In the genomic region with DNA sequence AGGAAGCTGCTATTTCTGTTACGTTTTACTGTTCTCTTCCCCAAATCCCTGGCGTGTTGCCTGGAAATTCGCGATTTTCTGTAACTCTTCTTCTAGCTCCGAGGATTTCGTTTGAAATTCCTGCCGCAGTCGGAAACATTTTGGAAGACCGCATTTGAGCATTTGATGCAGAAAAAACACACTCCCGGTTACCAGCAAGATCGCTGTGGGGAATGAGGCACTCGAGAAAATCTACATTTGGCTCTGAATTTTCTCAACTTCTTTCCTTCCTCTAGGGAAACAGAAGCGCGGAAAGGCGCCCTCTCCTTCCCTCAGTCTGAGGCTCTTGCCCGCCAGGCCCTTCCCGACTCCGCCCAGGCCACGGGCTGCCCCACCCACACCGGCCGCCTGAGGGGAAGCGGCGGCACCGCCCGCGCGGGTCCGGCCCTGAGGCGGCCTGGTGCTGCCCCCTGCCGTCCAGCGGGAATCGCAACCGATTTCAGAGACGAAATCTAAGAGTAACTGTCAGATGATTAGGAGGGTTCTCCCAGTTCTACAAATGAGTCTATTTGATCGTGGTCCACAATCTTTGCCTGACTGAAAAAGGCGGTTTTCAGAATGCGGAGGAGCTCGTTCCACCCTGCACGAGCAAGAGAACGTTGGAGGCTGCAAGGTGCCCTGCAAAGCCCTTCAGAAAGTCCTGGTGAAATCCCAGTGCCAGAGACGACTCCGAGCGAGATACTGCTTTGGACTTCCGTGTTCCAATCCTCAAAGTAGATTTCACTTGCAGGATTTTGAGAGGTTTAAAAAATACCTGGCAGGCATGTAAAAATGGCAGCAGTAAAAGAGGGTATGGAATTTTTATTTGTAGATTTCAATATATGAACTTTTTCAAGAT, we compare ENCODE assay signal across 8 cellular contexts. TPM values are rescaled to one million over a fixed set of nuclear protein-coding genes. Genes with fewer than 3 reads are reported as not detected.
DNase-seq lines count a peak whose midpoint lies in the region; ATAC-seq lines count a peak whose summit lies in the region.

No MANE protein-coding gene starts in this region.

- H3K27me3 Mint-ChIP-seq in activated T-cell treated with anti-CD3 and anti-CD28 coated beads, Interleukin-2, amount 50 U/mL, for 24 hours, result peaks cover 36% of the 10 kb centered on the region

- no peak overlapping the region for H3K27ac Mint-ChIP-seq in activated T-cell treated with anti-CD3 and anti-CD28 coated beads, Interleukin-2, amount 50 U/mL, for 24 hours

- H3K4me1 ChIP-seq in HUES48 (ENCODE audit: control insufficient read depth, insufficient read depth, low read length), result peaks cover 12% of the 10 kb centered on the region
- H3K4me1 ChIP-seq in esophagus (ENCODE audit: control insufficient read depth in 2 of 2, insufficient read depth in 2 of 2, low read length in 1 of 2), result no peaks in the 10 kb centered on the region
- H3K4me1 ChIP-seq in muscle layer of colon (ENCODE audit: insufficient read depth, low read length), result peaks cover 10% of the 10 kb centered on the region

- H3K9ac ChIP-seq in HUES48 (ENCODE audit: low read depth, low read length), result peak overlapping the region; percentile 68
- H3K9ac ChIP-seq in muscle layer of colon (ENCODE audit: low read length), result peak overlapping the region; percentile 46

- H3K36me3 Mint-ChIP-seq in activated T-cell treated with anti-CD3 and anti-CD28 coated beads, Interleukin-2, amount 50 U/mL, for 24 hours (ENCODE audit: low read depth), result no peaks in the 10 kb centered on the region

- H3K36me3 ChIP-seq in HUES48 (ENCODE audit: control insufficient read depth, insufficient read depth, low read length), result no peaks in the 10 kb centered on the region
- no peaks in the 10 kb centered on the region for H3K36me3 ChIP-seq in esophagus (ENCODE audit: control insufficient read depth in 2 of 2, insufficient read depth in 2 of 2, low read length in 1 of 2)
- H3K36me3 ChIP-seq in muscle layer of colon (ENCODE audit: insufficient read depth, low read length), result no peaks in the 10 kb centered on the region

- peak; percentile 92 for DNase-seq in DMS 273 (lab: John Stamatoyannopoulos, UW; ENCODE audit: unreplicated experiment)
- peak; percentile 93 for DNase-seq in OCI-M1 (lab: John Stamatoyannopoulos, UW)
- peak; percentile 94 for DNase-seq in activated T-cell treated with anti-CD3 and anti-CD28 coated beads, Interleukin-2, amount 50 U/mL, for 24 hours
- peak; percentile 95 for DNase-seq in stimulated activated CD8-positive, alpha-beta memory T cell treated with anti-CD3 and anti-CD28 coated beads, Interleukin-4, amount 100 ng/mL, for 48 hours

- H3K4me3 Mint-ChIP-seq in activated T-cell treated with anti-CD3 and anti-CD28 coated beads, Interleukin-2, amount 50 U/mL, for 24 hours, result peak overlapping the region; percentile 75

- H3K9me3 ChIP-seq in HUES48 (ENCODE audit: control insufficient read depth, insufficient read depth, low read length) (no peaks in the 10 kb centered on the region), esophagus (ENCODE audit: control insufficient read depth in 2 of 2, insufficient read depth in 1 of 2, low read depth in 1 of 2, low read length in 1 of 2) (no peaks in the 10 kb centered on the region), muscle layer of colon (ENCODE audit: low read length) (no peaks in the 10 kb centered on the region)

- peaks cover 11% of the 10 kb centered on the region for H3K4me1 Mint-ChIP-seq in activated T-cell treated with anti-CD3 and anti-CD28 coated beads, Interleukin-2, amount 50 U/mL, for 24 hours (ENCODE audit: low read depth)

- H3K27me3 ChIP-seq in HUES48 (ENCODE audit: control insufficient read depth, insufficient read depth, low read length) (peaks cover 5% of the 10 kb centered on the region; the same call in 1 of the 2 replicates), esophagus (ENCODE audit: control insufficient read depth in 1 of 2, insufficient read depth in 2 of 2, low read length in 2 of 2) (no peaks in the 10 kb centered on the region), muscle layer of colon (ENCODE audit: control insufficient read depth in 1 of 2, insufficient read depth in 2 of 2, low read length in 2 of 2) (no peaks in the 10 kb centered on the region)

- WGBS in esophagus, 2 donors, result 2 to 5% methylated on average over 44 of the region's 44 CpGs

- no peaks in the 10 kb centered on the region for H3K9me3 Mint-ChIP-seq in activated T-cell treated with anti-CD3 and anti-CD28 coated beads, Interleukin-2, amount 50 U/mL, for 24 hours

- H3K4me3 ChIP-seq in HUES48 (ENCODE audit: low read depth, low read length) (peak overlapping the region; percentile 76), esophagus (ENCODE audit: low read depth in 1 of 2, low read length in 2 of 2) (peak overlapping the region; percentile 23 to 49), muscle layer of colon (ENCODE audit: low read depth in 1 of 2, low read length in 2 of 2) (peak overlapping the region in 1 of 2 donors; percentile 76)

- H3K27ac ChIP-seq in HUES48 (ENCODE audit: low read depth, low read length) (peak overlapping the region; percentile 74), esophagus (ENCODE audit: low read depth in 2 of 2, low read length in 1 of 2) (peak overlapping the region in 1 of 2 donors; percentile 1), muscle layer of colon (ENCODE audit: low read depth, low read length) (peak overlapping the region; percentile 48)

- ATAC-seq in GM21423 (IDR thresholded peaks at IDR 0.05; ENCODE audit: unreplicated experiment), result peak; percentile 100

RNA-seq across cellular contexts. Expression of a gene that starts 18.4 kb away (rescaled TPM):
- 10 to 100 TPM in 1 of 2 donors, 1 to 10 TPM in 1; 6.4 to 11.3 TPM for polyA plus RNA-seq in esophagus
